ENCODE assay signal across 20 cellular contexts in the genomic region with DNA sequence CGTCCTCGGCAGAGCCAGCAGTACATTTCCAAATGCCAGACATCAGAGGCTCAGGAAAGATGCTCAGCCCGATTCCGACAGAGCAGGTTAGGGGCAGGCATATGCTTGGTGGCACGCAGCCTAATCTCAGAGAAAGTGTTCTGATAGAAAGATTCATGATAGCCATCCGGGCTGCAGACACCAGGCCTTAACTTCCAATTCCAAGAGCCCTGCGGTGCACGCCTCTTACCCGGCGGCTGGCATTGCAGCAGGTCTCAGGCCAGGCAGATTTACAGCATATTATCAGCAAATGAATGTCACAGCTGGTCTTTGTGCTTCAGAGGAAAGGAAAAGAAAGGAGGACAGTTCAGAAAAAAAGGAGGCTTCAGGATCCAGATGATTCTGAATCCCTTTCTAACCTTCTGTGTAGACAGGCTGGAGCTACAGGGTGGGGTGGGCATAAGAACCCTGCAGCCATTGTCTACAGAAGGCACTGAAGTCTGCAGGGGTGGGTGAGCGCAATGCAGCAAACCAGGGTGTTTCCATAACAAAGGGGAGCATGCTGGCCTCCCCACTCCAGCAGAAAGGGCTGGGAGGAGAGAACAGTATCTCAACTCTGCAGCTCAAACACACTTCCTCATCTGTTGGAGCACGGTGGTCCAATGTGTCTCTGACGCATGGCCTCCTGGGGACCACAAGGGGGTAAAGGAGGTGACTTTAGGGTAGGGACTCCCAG.
"Had no signal": no experiment of that assay in that cellular context is flagged by ENCODE, and none has a peak within 500 bp of the region (broad histone marks: within the 10 kb centered on the region; RNA-seq: fewer than 3 reads in every experiment).

No MANE protein-coding gene starts in this region.

- ATAC-seq: activated T-cell treated with anti-CD3 and anti-CD28 coated beads, Interleukin-2, amount 50 U/mL, for 72 hours; esophagus mucosa; left lung had no signal

- H3K27ac Mint-ChIP-seq: activated naive CD4-positive, alpha-beta T cell treated with anti-CD3 and anti-CD28 coated beads, Interleukin-2, amount 50 U/mL, for 24 hours; activated T-cell treated with anti-CD3 and anti-CD28 coated beads, Interleukin-2, amount 50 U/mL, for 72 hours; nephron; T-helper 1 cell treated with Interleukin-12 subunit alpha and Interleukin-12 subunit beta and Interleukin-4 antibody, amounts not matched to agents 30 μg/mL and 1 μg/mL, for 36 hours had no signal

- H3K4me3 Mint-ChIP-seq: activated naive CD4-positive, alpha-beta T cell treated with anti-CD3 and anti-CD28 coated beads, Interleukin-2, amount 50 U/mL, for 24 hours; activated T-cell treated with anti-CD3 and anti-CD28 coated beads, Interleukin-2, amount 50 U/mL, for 72 hours; nephron; T-helper 1 cell treated with Interleukin-12 subunit alpha and Interleukin-12 subunit beta and Interleukin-4 antibody, amounts not matched to agents 30 μg/mL and 1 μg/mL, for 36 hours had no signal

- DNase-seq: activated CD4-positive, alpha-beta T cell treated with anti-CD3 and anti-CD28 coated beads for 1 hour; activated CD8-positive, alpha-beta memory T cell treated with anti-CD3 and anti-CD28 coated beads for 24 hours; activated CD8-positive, alpha-beta memory T cell treated with anti-CD3 and anti-CD28 coated beads, Interleukin-2, amount 50 U/mL, for 48 hours; activated gamma-delta T cell; activated T-cell treated with anti-CD3 and anti-CD28 coated beads, Interleukin-2, amount 50 U/mL, for 72 hours; adrenal gland; cerebellar nuclear complex; cortex of kidney; effector CD4-positive, alpha-beta T cell; left lung; midbrain; stimulated activated CD8-positive, alpha-beta memory T cell treated with anti-CD3 and anti-CD28 coated beads, Interleukin-4, amount 100 ng/mL, for 48 hours; stimulated activated naive CD4-positive, alpha-beta T cell; thyroid gland; uterus had no signal

- H3K4me1 Mint-ChIP-seq: activated naive CD4-positive, alpha-beta T cell treated with anti-CD3 and anti-CD28 coated beads, Interleukin-2, amount 50 U/mL, for 24 hours; nephron had no signal

- H3K4me3 ChIP-seq: adrenal gland, left lung, thyroid gland, uterus had no signal

- H3K27me3 ChIP-seq: thyroid gland, uterus had no signal

- H3K27ac ChIP-seq: adrenal gland, left lung, thyroid gland, uterus, VCaP had no signal

- H3K36me3 ChIP-seq: adrenal gland, left lung, thyroid gland, uterus had no signal

- H3K36me3 Mint-ChIP-seq: activated naive CD4-positive, alpha-beta T cell treated with anti-CD3 and anti-CD28 coated beads, Interleukin-2, amount 50 U/mL, for 24 hours had no signal

- H3K9me3 ChIP-seq: adrenal gland, thyroid gland, uterus had no signal

- H3K4me1 ChIP-seq: adrenal gland, left lung, thyroid gland, uterus had no signal

- H3K9me3 Mint-ChIP-seq: nephron had no signal
